7 cellular contexts compared by ENCODE assay signal in genomic region chr17:8015957-8016631, GRCh38. TPM values are rescaled to one million over a fixed set of nuclear protein-coding genes. Genes with fewer than 3 reads are reported as not detected.
DNase-seq lines count a peak whose midpoint lies in the region; ATAC-seq, FAIRE-seq and TF ChIP-seq lines count a peak whose summit lies in the region.

No MANE protein-coding gene starts in this region.

- H3K27me3 ChIP-seq in NT2/D1 (ENCODE audit: insufficient read depth, insufficient read length) (peaks cover 16% of the 10 kb centered on the region), astrocyte (ENCODE audit: insufficient read depth, low read length) (peaks cover 13% of the 10 kb centered on the region)

- intact Hi-C loops in kidney (cut with DNase I): no loop called here

- no peaks in the 10 kb centered on the region for H3K36me3 Mint-ChIP-seq in astrocyte (ENCODE audit: low read depth, unreplicated experiment)
- H3K36me3 Mint-ChIP-seq in stimulated activated effector memory CD8-positive, alpha-beta T cell treated with anti-CD3 and anti-CD28 coated beads, Interleukin-12 subunit alpha, Interleukin-12 subunit beta, amount 100 ng/mL, for 72 hours: peaks cover 6% of the 10 kb centered on the region

- H3K79me2 ChIP-seq in astrocyte (ENCODE audit: insufficient read depth, low read length): no peaks in the 10 kb centered on the region

- peaks cover 5% of the 10 kb centered on the region for H3K4me1 ChIP-seq in NT2/D1 (ENCODE audit: insufficient read depth, insufficient read length)
- H3K4me1 ChIP-seq in astrocyte (ENCODE audit: insufficient read depth, low read length): peaks cover 7% of the 10 kb centered on the region
- H3K4me1 ChIP-seq in kidney (ENCODE audit: control insufficient read depth in 1 of 2, insufficient read depth in 1 of 2, low read depth in 1 of 2, low read length in 2 of 2): peaks cover 0 to 3% of the 10 kb centered on the region in 2 donors

- peak overlapping the region; percentile 81 for H3K4me2 ChIP-seq in astrocyte (ENCODE audit: low read length)

- peak overlapping the region; percentile 76 for H3K4me3 Mint-ChIP-seq in astrocyte (ENCODE audit: unreplicated experiment)
- H3K4me3 Mint-ChIP-seq in stimulated activated effector memory CD8-positive, alpha-beta T cell treated with anti-CD3 and anti-CD28 coated beads, Interleukin-12 subunit alpha, Interleukin-12 subunit beta, amount 100 ng/mL, for 72 hours: peak overlapping the region; percentile 74

- TF ChIP-seq CTCF in astrocyte (IDR thresholded peaks at IDR 0.05; ENCODE audit: insufficient read depth, low read depth, low read length): no peak
- TF ChIP-seq CTCF in kidney (IDR thresholded peaks at IDR 0.05; ENCODE audit: borderline replicate concordance, extremely low read depth, insufficient read depth): no peak

- H3K27me3 Mint-ChIP-seq in astrocyte (ENCODE audit: low read depth, unreplicated experiment): peaks cover 50% of the 10 kb centered on the region

- H3K4me1 Mint-ChIP-seq in astrocyte (ENCODE audit: low read depth, unreplicated experiment): peaks cover 15% of the 10 kb centered on the region
- peaks cover 24% of the 10 kb centered on the region for H3K4me1 Mint-ChIP-seq in stimulated activated effector memory CD8-positive, alpha-beta T cell treated with anti-CD3 and anti-CD28 coated beads, Interleukin-12 subunit alpha, Interleukin-12 subunit beta, amount 100 ng/mL, for 72 hours

- H3K9me3 Mint-ChIP-seq in astrocyte (ENCODE audit: unreplicated experiment): no peaks in the 10 kb centered on the region
- H3K9me3 Mint-ChIP-seq in stimulated activated effector memory CD8-positive, alpha-beta T cell treated with anti-CD3 and anti-CD28 coated beads, Interleukin-12 subunit alpha, Interleukin-12 subunit beta, amount 100 ng/mL, for 72 hours: no peaks in the 10 kb centered on the region

- H3K4me3 ChIP-seq in NT2/D1 (ENCODE audit: insufficient read length, low read depth) (peak overlapping the region; percentile 59), astrocyte (ENCODE audit: insufficient read depth, low read depth, low read length) (peak overlapping the region; percentile 17), kidney (ENCODE audit: low read length in 2 of 2) (peak overlapping the region in 1 of 2 donors; percentile 60)

- no peaks in the 10 kb centered on the region for H3K9me3 ChIP-seq in NT2/D1 (ENCODE audit: insufficient read depth, low read length)
- no peaks in the 10 kb centered on the region for H3K9me3 ChIP-seq in astrocyte (ENCODE audit: insufficient read depth, low read depth, low read length)
- no peaks in the 10 kb centered on the region for H3K9me3 ChIP-seq in kidney (ENCODE audit: control insufficient read depth in 1 of 2, low read length in 2 of 2)

- H3K36me3 ChIP-seq in NT2/D1 (ENCODE audit: insufficient read depth, insufficient read length, low read length): no peaks in the 10 kb centered on the region
- H3K36me3 ChIP-seq in astrocyte (ENCODE audit: insufficient read depth, low read length): no peaks in the 10 kb centered on the region
- H3K36me3 ChIP-seq in kidney (ENCODE audit: control insufficient read depth in 1 of 2, insufficient read depth in 2 of 2, low read length in 2 of 2): no peaks in the 10 kb centered on the region

- no peaks in the 10 kb centered on the region for H4K20me1 ChIP-seq in astrocyte (ENCODE audit: insufficient read depth, low read length)

- FAIRE-seq in astrocyte (lab: Jason Lieb, UNC) (no peak), kidney (lab: Jason Lieb, UNC) (no peak)

- peak; percentile 53 for ATAC-seq in stimulated activated effector memory CD8-positive, alpha-beta T cell treated with anti-CD3 and anti-CD28 coated beads, Interleukin-12 subunit alpha, Interleukin-12 subunit beta, amount 100 ng/mL, for 72 hours
- no peak for ATAC-seq in HG03135 (IDR thresholded peaks at IDR 0.05; ENCODE audit: unreplicated experiment)

- no peak overlapping the region for H3K27ac ChIP-seq in astrocyte (ENCODE audit: low read depth, low read length)
- no peak overlapping the region for H3K27ac ChIP-seq in kidney (ENCODE audit: low read depth in 2 of 2, low read length in 2 of 2)

- no peak overlapping the region for H3K27ac Mint-ChIP-seq in astrocyte (ENCODE audit: unreplicated experiment)
- H3K27ac Mint-ChIP-seq in stimulated activated effector memory CD8-positive, alpha-beta T cell treated with anti-CD3 and anti-CD28 coated beads, Interleukin-12 subunit alpha, Interleukin-12 subunit beta, amount 100 ng/mL, for 72 hours: no peak overlapping the region

- H3K9ac ChIP-seq in NT2/D1 (ENCODE audit: insufficient read length, low read depth) (peak overlapping the region; percentile 74), astrocyte (ENCODE audit: low read length) (peak overlapping the region; percentile 38), kidney (ENCODE audit: low read length in 2 of 2) (no peak overlapping the region)

- H2AFZ ChIP-seq in astrocyte (ENCODE audit: low read depth, low read length): peak overlapping the region; percentile 63

- DNase-seq in NT2/D1 (ENCODE audit: low read depth, low spot score) (no peak), astrocyte (ENCODE audit: low read depth) (no peak), kidney (peak; percentile 81), epidermal melanocyte (ENCODE audit: insufficient read length, low spot score) (no peak), NCI-H446 (lab: John Stamatoyannopoulos, UW) (no peak)
- DNase-seq in stimulated activated effector memory CD8-positive, alpha-beta T cell treated with anti-CD3 and anti-CD28 coated beads, Interleukin-12 subunit alpha, Interleukin-12 subunit beta, amount 100 ng/mL, for 72 hours (ENCODE audit: low spot score in 2 of 2): no peak

RNA-seq across cellular contexts. Expression of gene GUCY2D, which starts 13.7 kb away (rescaled TPM):
- total RNA-seq in astrocyte (not detected in 2 replicates), kidney (0.19 TPM)
- polyA plus RNA-seq in kidney (ENCODE audit: insufficient read depth, low read depth, low replicate concordance): 0.24 TPM

RNA-seq across cellular contexts. Expression of gene ALOX15B, which starts 22.8 kb away (rescaled TPM):
- total RNA-seq in astrocyte: not detected in 2 replicates
- total RNA-seq in kidney: 8.0 TPM
- 0.15 TPM for polyA plus RNA-seq in kidney (ENCODE audit: insufficient read depth, low read depth, low replicate concordance)

Comparison
In these comparisons a context has a peak if more than half of its experiments do, and no peak if none do; other contexts are left out.
1. H3K9ac ChIP-seq: peak in NT2/D1 (single experiment) and astrocyte (single experiment); none in kidney (0 of 2).